In genomic region chr16:56518435-56518834, GRCh38 we compare ENCODE assay signal across 11 cellular contexts. TPM values are rescaled to one million over a fixed set of nuclear protein-coding genes. Genes with fewer than 3 reads are reported as not detected.
DNase-seq lines count a peak whose midpoint lies in the region; ATAC-seq and TF ChIP-seq lines count a peak whose summit lies in the region.
"Had no signal": no experiment of that assay in that cellular context is flagged by ENCODE, and none has a peak within 500 bp of the region (broad histone marks: within the 10 kb centered on the region; RNA-seq: fewer than 3 reads in every experiment).

No MANE protein-coding gene starts in this region.

- H3K27me3 ChIP-seq in tibial artery = no peaks in the 10 kb centered on the region
- H3K27me3 ChIP-seq in brain microvascular endothelial cell (replicated peaks) = no peaks in the 10 kb centered on the region
- H3K27me3 ChIP-seq: uterus had no signal

- ATAC-seq in activated T-cell treated with anti-CD3 and anti-CD28 coated beads, Interleukin-2, amount 50 U/mL, for 72 hours (replicated peaks in 1 of 2) = no peak

- intact Hi-C loops in tibial artery (cut with DNase I; ENCODE audit: low total_unique reads) = loop anchor here (5.0 kb wide), 2 partner anchors 84 to 184 kb away; no protein-coding TSS in a partner anchor

- in situ Hi-C loops in brain microvascular endothelial cell (cut with HindIII; ENCODE audit: low pct_ligation_motif_present, low sequenced_read_pairs) = no loop called here

- peak overlapping the region; percentile 44 for H3K27ac Mint-ChIP-seq in activated T-cell treated with anti-CD3 and anti-CD28 coated beads, Interleukin-2, amount 50 U/mL, for 72 hours
- no peak overlapping the region for H3K27ac Mint-ChIP-seq in activated naive CD8-positive, alpha-beta T cell treated with anti-CD3 and anti-CD28 coated beads for 36 hours

- no peak for DNase-seq in activated T-cell treated with anti-CD3 and anti-CD28 coated beads, Interleukin-2, amount 50 U/mL, for 72 hours
- DNase-seq in activated T-cell treated with anti-CD3 and anti-CD28 coated beads for 4 hours = no peak
- DNase-seq in activated naive CD8-positive, alpha-beta T cell treated with anti-CD3 and anti-CD28 coated beads for 36 hours = no peak
- peak; percentile 36 for DNase-seq in kidney tubule cell (ENCODE audit: low spot score)
- no peak for DNase-seq in tibial artery
- no peak for DNase-seq in brain microvascular endothelial cell
- no peak for DNase-seq in MV-4-11 (lab: John Stamatoyannopoulos, UW)
- DNase-seq in SW480 (ENCODE audit: low spot score) = no peak
- DNase-seq: NCI-H69, uterus had no signal

- no peaks in the 10 kb centered on the region for H3K36me3 ChIP-seq in tibial artery
- H3K36me3 ChIP-seq in brain microvascular endothelial cell (replicated peaks) = no peaks in the 10 kb centered on the region
- H3K36me3 ChIP-seq: uterus had no signal

- H3K27me3 Mint-ChIP-seq in activated T-cell treated with anti-CD3 and anti-CD28 coated beads, Interleukin-2, amount 50 U/mL, for 72 hours (ENCODE audit: low read depth) = no peaks in the 10 kb centered on the region
- H3K27me3 Mint-ChIP-seq in activated naive CD8-positive, alpha-beta T cell treated with anti-CD3 and anti-CD28 coated beads for 36 hours = no peaks in the 10 kb centered on the region

- no peaks in the 10 kb centered on the region for H3K9me3 ChIP-seq in tibial artery
- H3K9me3 ChIP-seq: uterus had no signal

- peaks cover 0 to 44% (median 34%) of the 10 kb centered on the region in 4 donors for H3K4me1 ChIP-seq in tibial artery

- peak overlapping the region; percentile 93 to 94 for H3K27ac ChIP-seq in tibial artery
- H3K27ac ChIP-seq in brain microvascular endothelial cell = no peak overlapping the region

- H3K9me3 Mint-ChIP-seq in activated T-cell treated with anti-CD3 and anti-CD28 coated beads, Interleukin-2, amount 50 U/mL, for 72 hours = no peaks in the 10 kb centered on the region
- no peaks in the 10 kb centered on the region for H3K9me3 Mint-ChIP-seq in activated naive CD8-positive, alpha-beta T cell treated with anti-CD3 and anti-CD28 coated beads for 36 hours

- H3K4me3 ChIP-seq in tibial artery (peak overlapping the region; percentile 96), brain microvascular endothelial cell (ENCODE audit: low read depth, low read length) (no peak overlapping the region)

- peaks cover 38% of the 10 kb centered on the region for H3K4me1 Mint-ChIP-seq in activated T-cell treated with anti-CD3 and anti-CD28 coated beads, Interleukin-2, amount 50 U/mL, for 72 hours (ENCODE audit: low read depth)
- H3K4me1 Mint-ChIP-seq in activated naive CD8-positive, alpha-beta T cell treated with anti-CD3 and anti-CD28 coated beads for 36 hours = peaks cover 46% of the 10 kb centered on the region

- no peaks in the 10 kb centered on the region for H3K36me3 Mint-ChIP-seq in activated T-cell treated with anti-CD3 and anti-CD28 coated beads, Interleukin-2, amount 50 U/mL, for 72 hours (ENCODE audit: insufficient read depth in 2 of 2)
- no peaks in the 10 kb centered on the region for H3K36me3 Mint-ChIP-seq in activated naive CD8-positive, alpha-beta T cell treated with anti-CD3 and anti-CD28 coated beads for 36 hours

- peak overlapping the region; percentile 83 to 85 for H3K4me3 Mint-ChIP-seq in activated T-cell treated with anti-CD3 and anti-CD28 coated beads, Interleukin-2, amount 50 U/mL, for 72 hours
- H3K4me3 Mint-ChIP-seq in activated naive CD8-positive, alpha-beta T cell treated with anti-CD3 and anti-CD28 coated beads for 36 hours = peak overlapping the region; percentile 80

- no peak for TF ChIP-seq CTCF in tibial artery (IDR thresholded peaks at IDR 0.05)
- TF ChIP-seq CTCF in brain microvascular endothelial cell (IDR thresholded peaks at IDR 0.05; ENCODE audit: low read depth, low read length, missing control alignments) = no peak

RNA-seq across cellular contexts. Expression of gene BBS2, which starts 1.4 kb away (rescaled TPM):
- total RNA-seq in activated T-cell treated with anti-CD3 and anti-CD28 coated beads, Interleukin-2, amount 50 U/mL, for 72 hours = 10 to 100 TPM; 25.7 to 27.6 TPM
- 1 to 10 TPM; 9.3 to 9.6 TPM for total RNA-seq in activated naive CD8-positive, alpha-beta T cell treated with anti-CD3 and anti-CD28 coated beads for 36 hours

RNA-seq across cellular contexts. Expression of gene MT4, which starts 46.4 kb away (rescaled TPM):
- not detected for total RNA-seq in activated T-cell treated with anti-CD3 and anti-CD28 coated beads, Interleukin-2, amount 50 U/mL, for 72 hours
- total RNA-seq in activated naive CD8-positive, alpha-beta T cell treated with anti-CD3 and anti-CD28 coated beads for 36 hours = not detected
- total RNA-seq: fibroblast of villous mesenchyme, uterus had no signal
